In the genomic region with DNA sequence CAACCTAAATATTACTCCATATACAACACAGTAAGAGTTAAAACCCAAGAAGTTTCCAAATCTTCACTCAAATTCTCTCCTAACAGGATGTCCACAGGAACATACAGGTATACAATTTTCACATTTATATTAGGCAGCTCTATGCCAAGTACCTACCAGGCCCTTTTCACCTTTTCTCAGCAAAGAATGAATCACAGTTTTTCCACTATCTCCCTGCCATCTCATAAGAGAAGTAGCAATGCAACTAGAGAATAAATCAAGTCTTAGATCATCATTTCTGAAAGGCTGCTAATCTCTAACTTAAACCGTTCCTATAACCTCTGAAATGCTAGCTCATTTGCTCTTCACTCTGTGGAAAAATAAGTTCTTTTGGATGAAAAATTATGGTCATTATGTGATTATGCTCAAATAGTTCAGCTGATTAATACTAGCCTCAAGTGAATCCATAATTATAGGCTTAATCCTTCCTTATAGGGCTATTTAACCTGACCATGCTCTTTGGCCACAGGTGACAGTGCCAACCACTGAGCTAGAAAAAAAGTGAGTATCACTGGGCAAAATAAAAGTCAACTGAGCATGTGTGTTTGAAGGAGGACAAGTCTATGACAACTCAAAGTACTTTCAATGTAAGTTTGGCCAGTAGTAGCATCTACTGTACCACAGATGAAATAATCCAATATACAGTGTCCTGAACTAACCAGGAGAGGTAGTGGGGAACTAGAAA, we compare ENCODE assay signal across 15 cellular contexts.
DNase-seq lines count a peak whose midpoint lies in the region; ATAC-seq and TF ChIP-seq lines count a peak whose summit lies in the region.
"Had no signal": no experiment of that assay in that cellular context is flagged by ENCODE, and none has a peak within 500 bp of the region (broad histone marks: within the 10 kb centered on the region; RNA-seq: fewer than 3 reads in every experiment).

No MANE protein-coding gene starts in this region.

- H3K9me2 ChIP-seq in OCI-LY7 (ENCODE audit: insufficient read depth, low read length), result no peaks in the 10 kb centered on the region; the same call in 1 of the 2 replicates

- peak overlapping the region; percentile 73 for H3K27ac ChIP-seq in OCI-LY7 (ENCODE audit: low read depth, low read length, poor library complexity, severe bottlenecking)
- H3K27ac ChIP-seq: A549, sigmoid colon had no signal

- no TSS peak for BruUV-seq in OCI-LY7 (replicated peaks; lab: Mats Ljungman, UMichigan)

- POLR2A ChIA-PET in OCI-LY7 (lab: Charles Lee), result interaction anchor here (0.6 to 2.4 kb wide), 14 partner anchors 8 to 435 kb away, joined by 3 to 11 read pairs (median 3); a partner anchor contains a TSS

- no peak for DNase-seq in activated CD4-positive, CD25-positive, alpha-beta regulatory T cell (lab: John Stamatoyannopoulos, UW)
- DNase-seq in OCI-LY7 (ENCODE audit: low spot score) (peak; percentile 11), left colon (no peak), NCI-H1436 treated with DMSO at 0.1 percent for 48 hours (lab: John Stamatoyannopoulos, UW) (no peak)
- DNase-seq in stimulated activated naive B cell treated with anti-CD40 and anti-IgM and Interleukin-4, amounts not matched to agents 10 μg/mL and 1 μg/mL and 100 μg/mL, for 72 hours, result no peak
- DNase-seq: dermis blood vessel endothelial cell, IMR-90, islet precursor cell, natural killer cell, sigmoid colon had no signal

- peak; percentile 28 to 48 for ATAC-seq in activated CD4-positive, CD25-positive, alpha-beta regulatory T cell treated with anti-CD3 and anti-CD28 coated beads, Interleukin-2, amount 50 U/mL, for 24 hours
- ATAC-seq in HG02884 (IDR thresholded peaks at IDR 0.05; ENCODE audit: unreplicated experiment) (peak; percentile 13), GM21381 (IDR thresholded peaks at IDR 0.05; ENCODE audit: unreplicated experiment) (no peak), left colon (no peak)
- peak; percentile 72 to 73 for ATAC-seq in stimulated activated naive B cell treated with anti-CD40 and anti-IgM and Interleukin-4, amounts not matched to agents 10 μg/mL and 1 μg/mL and 100 μg/mL, for 72 hours (replicated peaks)
- ATAC-seq: A549, natural killer cell had no signal

- peaks cover 26 to 60% of the 10 kb centered on the region in 2 donors for H3K4me1 Mint-ChIP-seq in stimulated activated naive B cell treated with anti-CD40 and anti-IgM and Interleukin-4, amounts not matched to agents 10 μg/mL and 1 μg/mL and 100 μg/mL, for 72 hours
- H3K4me1 Mint-ChIP-seq: natural killer cell had no signal

- no peak for TF ChIP-seq CTCF in OCI-LY7 (conservative IDR thresholded peaks at IDR 0.05; ENCODE audit: low read length)

- peak overlapping the region; percentile 84 for H3K4me3 Mint-ChIP-seq in stimulated activated naive B cell treated with anti-CD40 and anti-IgM and Interleukin-4, amounts not matched to agents 10 μg/mL and 1 μg/mL and 100 μg/mL, for 72 hours
- H3K4me3 Mint-ChIP-seq: natural killer cell had no signal

- peak overlapping the region; percentile 93 for H3K27ac Mint-ChIP-seq in stimulated activated naive B cell treated with anti-CD40 and anti-IgM and Interleukin-4, amounts not matched to agents 10 μg/mL and 1 μg/mL and 100 μg/mL, for 72 hours
- H3K27ac Mint-ChIP-seq: natural killer cell had no signal

- peaks cover 0 to 15% of the 10 kb centered on the region in 2 donors for H3K36me3 Mint-ChIP-seq in stimulated activated naive B cell treated with anti-CD40 and anti-IgM and Interleukin-4, amounts not matched to agents 10 μg/mL and 1 μg/mL and 100 μg/mL, for 72 hours
- H3K36me3 Mint-ChIP-seq: natural killer cell had no signal

- CTCF ChIA-PET in OCI-LY7 (lab: Charles Lee; ENCODE audit: unreplicated experiment), result no interaction called here

- no peaks in the 10 kb centered on the region for H3K9me3 ChIP-seq in OCI-LY7 (ENCODE audit: low read length)
- H3K9me3 ChIP-seq: A549, sigmoid colon, tibial nerve had no signal

- peak overlapping the region; percentile 74 for H3K4me2 ChIP-seq in OCI-LY7 (ENCODE audit: low read length)
- H3K4me2 ChIP-seq: A549 had no signal

- H3K4me3 ChIP-seq in OCI-LY7 (ENCODE audit: low read depth, low read length, poor library complexity, severe bottlenecking), result peak overlapping the region; percentile 62
- H3K4me3 ChIP-seq: A549, sigmoid colon had no signal

- H3K4me1 ChIP-seq in OCI-LY7 (ENCODE audit: insufficient read depth, low read length, poor library complexity, severe bottlenecking), result peaks cover 54% of the 10 kb centered on the region

- H3K9me3 Mint-ChIP-seq in stimulated activated naive B cell treated with anti-CD40 and anti-IgM and Interleukin-4, amounts not matched to agents 10 μg/mL and 1 μg/mL and 100 μg/mL, for 72 hours, result no peaks in the 10 kb centered on the region
- H3K9me3 Mint-ChIP-seq: natural killer cell had no signal

- no peaks in the 10 kb centered on the region for H3K27me3 Mint-ChIP-seq in stimulated activated naive B cell treated with anti-CD40 and anti-IgM and Interleukin-4, amounts not matched to agents 10 μg/mL and 1 μg/mL and 100 μg/mL, for 72 hours

- H3K36me3 ChIP-seq in OCI-LY7 (ENCODE audit: insufficient read depth, low read length), result no peaks in the 10 kb centered on the region
- H3K36me3 ChIP-seq: sigmoid colon, tibial nerve had no signal

- peak overlapping the region; percentile 79 for H2AFZ ChIP-seq in OCI-LY7 (ENCODE audit: low read length)

- intact Hi-C loops in OCI-LY7 (cut with micrococcal nuclease; ENCODE audit: unreplicated experiment) (loop anchor here (1.0 to 5.0 kb wide), 3 partner anchors 65 to 104 kb away; a partner anchor contains a TSS), left colon (cut with DNase I, micrococcal nuclease) (no loop called here)

- H4K20me1 ChIP-seq in OCI-LY7 (ENCODE audit: insufficient read depth, low read length), result no peaks in the 10 kb centered on the region

- H3K79me2 ChIP-seq in OCI-LY7 (ENCODE audit: insufficient read depth, low read depth, low read length), result peaks cover 28% of the 10 kb centered on the region

Comparison
In these comparisons a context has a peak if more than half of its experiments do, and no peak if none do; other contexts are left out.
1. ATAC-seq: peak in activated CD4-positive, CD25-positive, alpha-beta regulatory T cell treated with anti-CD3 and anti-CD28 coated beads, Interleukin-2, amount 50 U/mL, for 24 hours (2 of 2), HG02884 (single experiment) and stimulated activated naive B cell treated with anti-CD40 and anti-IgM and Interleukin-4, amounts not matched to agents 10 μg/mL and 1 μg/mL and 100 μg/mL, for 72 hours (2 of 2); none in GM21381 (single experiment) and left colon (single experiment).